In the genomic region with DNA sequence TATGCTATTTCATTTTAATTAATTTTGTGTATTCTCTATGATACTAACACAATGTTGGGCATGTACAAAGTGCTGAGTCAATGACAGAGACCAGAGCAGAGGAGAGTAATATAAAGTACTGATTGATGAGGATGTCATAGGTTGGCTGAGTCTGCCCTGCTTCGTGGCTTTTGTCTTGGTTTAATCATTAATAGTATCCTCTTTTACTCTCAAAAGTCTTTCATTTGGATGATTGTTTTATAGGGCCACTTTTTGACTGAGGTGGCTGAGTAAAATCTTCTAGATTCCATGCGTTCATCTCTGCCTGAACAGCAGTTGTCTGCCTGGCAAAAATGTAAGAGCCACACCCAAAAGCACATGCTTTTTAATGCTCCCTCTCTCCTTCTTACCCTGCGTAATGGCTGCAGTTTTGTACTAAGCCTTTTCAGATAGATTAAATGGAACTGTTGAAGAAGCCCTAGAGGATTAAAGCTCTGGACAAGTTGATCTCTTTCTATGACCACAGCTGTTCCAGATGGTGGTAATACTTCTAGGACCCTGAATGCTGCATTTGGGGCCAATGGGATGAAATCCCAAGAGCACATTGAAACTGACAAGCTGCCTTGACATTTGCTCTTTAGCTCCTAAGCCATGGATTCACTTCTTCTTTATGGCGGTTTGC, we compare ENCODE assay signal across 17 cellular contexts. TPM values are rescaled to one million over a fixed set of nuclear protein-coding genes. Genes with fewer than 3 reads are reported as not detected.
DNase-seq lines count a peak whose midpoint lies in the region; ATAC-seq, FAIRE-seq and TF ChIP-seq lines count a peak whose summit lies in the region.
"Had no signal": no experiment of that assay in that cellular context is flagged by ENCODE, and none has a peak within 500 bp of the region (broad histone marks: within the 10 kb centered on the region; RNA-seq: fewer than 3 reads in every experiment).

No MANE protein-coding gene starts in this region.

- peak overlapping the region; percentile 48 for H3K9ac ChIP-seq in mesenchymal stem cell (ENCODE audit: low read length)

- POLR2A ChIA-PET in A549 (lab: Yijun Ruan, JAX) (interaction anchor here (1.2 to 1.5 kb wide), 2 partner anchors 13 to 59 kb away, joined by 3 read pairs; a partner anchor contains a TSS), T-cell (lab: Charles Lee) (no interaction called here)

- H3K27ac ChIP-seq in A549 (peak overlapping the region; percentile 51 to 84), mesenchymal stem cell (ENCODE audit: low read length, poor library complexity, severe bottlenecking) (peak overlapping the region; percentile 81)
- H3K27ac ChIP-seq: SK-N-MC had no signal

- peak overlapping the region; percentile 58 for H3K4me2 ChIP-seq in A549
- no peak overlapping the region for H3K4me2 ChIP-seq in mesenchymal stem cell (ENCODE audit: low read length, poor library complexity, severe bottlenecking)

- H3K9me3 ChIP-seq in A549 = no peaks in the 10 kb centered on the region
- H3K9me3 ChIP-seq in mesenchymal stem cell (ENCODE audit: control insufficient read depth, low read length) = no peaks in the 10 kb centered on the region
- H3K9me3 ChIP-seq: tibial nerve had no signal

- TF ChIP-seq EP300 in A549 (IDR thresholded peaks at IDR 0.05) = 0 out of 5 replicates have a peak, but pooled peaks of 1 of the 2 experiments have one; percentile 34

- no peak overlapping the region for H3K27ac Mint-ChIP-seq in T-cell

- H3K14ac ChIP-seq in mesenchymal stem cell (ENCODE audit: low read length in 2 of 2) = no peak overlapping the region

- FAIRE-seq in A549 (lab: Jason Lieb, UNC) = peak; percentile 86
- FAIRE-seq: islet of Langerhans had no signal

- CTCF ChIA-PET in A549 (lab: Yijun Ruan, JAX) = interaction anchor here (1.2 to 1.3 kb wide), 2 partner anchors 28 to 59 kb away, joined by 3 to 4 read pairs; a partner anchor contains a TSS
- CTCF ChIA-PET in T-cell (lab: Charles Lee) = no interaction called here

- DNase-seq in A549 (ENCODE audit: low read depth in 1 of 2, low spot score in 1 of 2) (peak in 1 of 2 experiments; percentile 54), NCI-H524 (lab: John Stamatoyannopoulos, UW) (peak; percentile 98 to 100), mesenchymal stem cell (no peak), T-cell (no peak), HT-29 (ENCODE audit: low spot score) (no peak)
- DNase-seq in stimulated activated CD8-positive, alpha-beta memory T cell treated with anti-CD3 and anti-CD28 coated beads, Interleukin-4, amount 100 ng/mL, for 48 hours = no peak
- DNase-seq: activated T-cell treated with anti-CD3 and anti-CD28 coated beads for 4 hours; Calu3; cerebellar nuclear complex; Kasumi-1; naive thymus-derived CD8-positive, alpha-beta T cell; NCI-H2029 treated with DMSO at 0.1 percent for 48 hours had no signal

- TF ChIP-seq POLR2A in A549 (IDR thresholded peaks at IDR 0.05; ENCODE audit: low read length) = no peak

- H3K27me3 Mint-ChIP-seq in T-cell = no peaks in the 10 kb centered on the region
- H3K27me3 Mint-ChIP-seq: naive thymus-derived CD8-positive, alpha-beta T cell had no signal

- H3K23ac ChIP-seq in mesenchymal stem cell (ENCODE audit: low read length in 2 of 2) = no peak overlapping the region

- H3K36me3 ChIP-seq in mesenchymal stem cell (ENCODE audit: control insufficient read depth in 1 of 2, insufficient read depth in 2 of 2, low read depth in 1 of 2, low read length in 2 of 2) = no peaks in the 10 kb centered on the region
- H3K36me3 ChIP-seq: tibial nerve had no signal

- no peak overlapping the region for H3K18ac ChIP-seq in mesenchymal stem cell (ENCODE audit: low read depth in 1 of 2, low read length in 2 of 2)

- no peak overlapping the region for H4K91ac ChIP-seq in mesenchymal stem cell (ENCODE audit: low read length)

- H3K4me1 Mint-ChIP-seq in T-cell = peaks cover 26 to 48% (median 26%) of the 10 kb centered on the region in 3 donors

- no peak overlapping the region for H2BK15ac ChIP-seq in mesenchymal stem cell (ENCODE audit: low read depth, poor library complexity, severe bottlenecking)

- no peak overlapping the region for H2BK12ac ChIP-seq in mesenchymal stem cell (ENCODE audit: low read length in 2 of 2)

- peaks cover 22% of the 10 kb centered on the region for H3K4me1 ChIP-seq in A549
- H3K4me1 ChIP-seq in mesenchymal stem cell (ENCODE audit: control insufficient read depth, insufficient read depth, low read depth, low read length) = no peaks in the 10 kb centered on the region

- H4K8ac ChIP-seq in mesenchymal stem cell (ENCODE audit: low read length) = no peak overlapping the region

- H3K27me3 ChIP-seq in mesenchymal stem cell (ENCODE audit: control insufficient read depth in 1 of 2, insufficient read depth in 1 of 2, low read length in 2 of 2) = no peaks in the 10 kb centered on the region
- H3K27me3 ChIP-seq: tibial nerve had no signal

- H2BK5ac ChIP-seq in mesenchymal stem cell (ENCODE audit: low read depth, low read length, poor library complexity, severe bottlenecking) = no peak overlapping the region

- TF ChIP-seq RAD21 in A549 (conservative IDR thresholded peaks at IDR 0.05 in 1 of 2, IDR thresholded peaks at IDR 0.05 in 1 of 2) = no peak

- no peak for TF ChIP-seq CTCF in A549 (IDR thresholded peaks at IDR 0.05)

- H3K79me1 ChIP-seq in mesenchymal stem cell (replicated peaks; ENCODE audit: low read length, poor library complexity, severe bottlenecking) = peaks cover 11% of the 10 kb centered on the region

- H2AK5ac ChIP-seq in mesenchymal stem cell (ENCODE audit: low read length, severe bottlenecking) = peak overlapping the region; percentile 17

- no peak overlapping the region for H2AFZ ChIP-seq in mesenchymal stem cell (ENCODE audit: low read depth, low read length)

- 34% methylated on average over 4 of the region's 4 CpGs for WGBS in A549 (ENCODE audit: missing lambda C conversion rate)
- WGBS in mesenchymal stem cell = 100% methylated on average over 1 of the region's 4 CpGs

- peaks cover 45% of the 10 kb centered on the region for H3K36me3 Mint-ChIP-seq in T-cell

- ATAC-seq in A549 = peak; percentile 87 to 90
- peak; percentile 24 for ATAC-seq in esophagus mucosa
- no peak for ATAC-seq in T-cell (replicated peaks in 1 of 4)
- ATAC-seq in GM19455 (IDR thresholded peaks at IDR 0.05; ENCODE audit: unreplicated experiment) = no peak
- ATAC-seq: naive thymus-derived CD8-positive, alpha-beta T cell had no signal

- H3K4ac ChIP-seq in mesenchymal stem cell (ENCODE audit: low read depth in 1 of 2, low read length in 2 of 2) = peak overlapping the region in 1 of 2 experiments; percentile 45

- H2BK120ac ChIP-seq in mesenchymal stem cell (ENCODE audit: low read depth, low read length) = no peak overlapping the region

- H3K4me3 ChIP-seq in A549 = no peak overlapping the region
- H3K4me3 ChIP-seq in mesenchymal stem cell (ENCODE audit: insufficient read depth in 1 of 2, low read depth in 1 of 2, low read length in 2 of 2) = peak overlapping the region in 1 of 2 experiments; percentile 22
- H3K4me3 ChIP-seq: SK-N-MC, tibial nerve had no signal

- no peaks in the 10 kb centered on the region for H3K9me3 Mint-ChIP-seq in T-cell
- H3K9me3 Mint-ChIP-seq: naive thymus-derived CD8-positive, alpha-beta T cell had no signal

- no peak overlapping the region for H3K4me3 Mint-ChIP-seq in T-cell
- H3K4me3 Mint-ChIP-seq: naive thymus-derived CD8-positive, alpha-beta T cell had no signal

TF ChIP-seq in A549, 52 proteins besides CTCF, POLR2A, EP300 and RAD21 (continues in another document):
- TF ChIP-seq CHD2 (IDR thresholded peaks at IDR 0.05; ENCODE audit: low read length, partially characterized antibody) (no peak), NPAS2 (CRISPR knock-in tag; IDR thresholded peaks at IDR 0.05; ENCODE audit: borderline replicate concordance) (no peak), RCOR1 (IDR thresholded peaks at IDR 0.05; ENCODE audit: low read depth, low read length) (no peak), ZC3H11A (IDR thresholded peaks at IDR 0.05) (no peak), ZFP36 (IDR thresholded peaks at IDR 0.05; ENCODE audit: borderline replicate concordance, partially characterized antibody) (no peak), NFE2L2 (conservative IDR thresholded peaks at IDR 0.05; ENCODE audit: low read length) (0 out of 2 replicates have a peak, but pooled peaks have one; percentile 4), MYC (IDR thresholded peaks at IDR 0.05; ENCODE audit: borderline replicate concordance, low read length) (no peak), ZSCAN20 (CRISPR knock-in tag; IDR thresholded peaks at IDR 0.05) (no peak), MAFK (IDR thresholded peaks at IDR 0.05; ENCODE audit: partially characterized antibody) (peak; percentile 87), POLR2AphosphoS2 (conservative IDR thresholded peaks at IDR 0.05; ENCODE audit: low read length) (no peak), ZNF302 (CRISPR knock-in tag; IDR thresholded peaks at IDR 0.05) (peak; percentile 69; the same call in 1 of the 2 replicates), KDM5A (IDR thresholded peaks at IDR 0.05) (no peak), SMC3 (IDR thresholded peaks at IDR 0.05) (no peak)
- TF ChIP-seq, protein P1, sequence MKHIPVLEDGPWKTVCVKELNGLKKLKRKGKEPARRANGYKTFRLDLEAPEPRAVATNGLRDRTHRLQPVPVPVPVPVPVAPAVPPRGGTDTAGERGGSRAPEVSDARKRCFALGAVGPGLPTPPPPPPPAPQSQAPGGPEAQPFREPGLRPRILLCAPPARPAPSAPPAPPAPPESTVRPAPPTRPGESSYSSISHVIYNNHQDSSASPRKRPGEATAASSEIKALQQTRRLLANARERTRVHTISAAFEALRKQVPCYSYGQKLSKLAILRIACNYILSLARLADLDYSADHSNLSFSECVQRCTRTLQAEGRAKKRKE (CRISPR knock-in tag; IDR thresholded peaks at IDR 0.05; ENCODE audit: low read depth) = no peak
- TF ChIP-seq, protein P2, sequence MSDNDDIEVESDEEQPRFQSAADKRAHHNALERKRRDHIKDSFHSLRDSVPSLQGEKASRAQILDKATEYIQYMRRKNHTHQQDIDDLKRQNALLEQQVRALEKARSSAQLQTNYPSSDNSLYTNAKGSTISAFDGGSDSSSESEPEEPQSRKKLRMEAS (IDR thresholded peaks at IDR 0.05) = peak; percentile 86

RNA-seq across cellular contexts. Expression of a gene that starts 59.8 kb away (rescaled TPM):
- 20.1 and 20.2 TPM in 2 replicates for polyA plus RNA-seq in A549 (2011; rRNA removed)
- 9.2 and 9.5 TPM in 2 replicates for polyA plus RNA-seq in A549 (2012; cell fraction: cytosol; rRNA removed)
- 3.4 and 4.7 TPM in 2 replicates for polyA plus RNA-seq in A549 (2012; cell fraction: nucleus; rRNA removed)
- 18.7 to 24.1 TPM (median 20.7 TPM) in 3 replicates for polyA plus RNA-seq in A549 (2017; fragmentation: RNase III; extraction: RNeasy Plus Mini Kit Qiagen cat#74134 plus additional on column Dnase treatment)
- polyA minus RNA-seq in A549 (2011; rRNA and poly(A)+ RNA removed) = 18.1 and 25.1 TPM in 2 replicates
- total RNA-seq in esophagus mucosa = 6.9 TPM
- 3.7 TPM for polyA plus RNA-seq in mesenchymal stem cell (2013, experiment 1 of 2)
- 4.0 TPM for polyA plus RNA-seq in mesenchymal stem cell (2013, experiment 2 of 2)
- 10 to 100 TPM; 10.4 to 25.1 (median 11.5) TPM for total RNA-seq in T-cell
- 5.3 and 7.0 TPM in 2 replicates for total RNA-seq in HT-29 (2014; rRNA removed; shearing (Covaris generic))

Comparison
In these comparisons a context has a peak if more than half of its experiments do, and no peak if none do; other contexts are left out.
1. ATAC-seq: peak in A549 (2 of 2) and esophagus mucosa (single experiment); none in T-cell (0 of 4) and GM19455 (single experiment).
2. DNase-seq: peak in NCI-H524 (2 of 2); none in mesenchymal stem cell (single experiment), stimulated activated CD8-positive, alpha-beta memory T cell treated with anti-CD3 and anti-CD28 coated beads, Interleukin-4, amount 100 ng/mL, for 48 hours (single experiment), T-cell (0 of 34) and HT-29 (single experiment).